32 cellular contexts compared by ENCODE assay signal in genomic region chr19:35340431-35340830, GRCh38. TPM values are rescaled to one million over a fixed set of nuclear protein-coding genes. Genes with fewer than 3 reads are reported as not detected.
"Had no signal": no experiment of that assay in that cellular context is flagged by ENCODE, and none has a peak within 500 bp of the region (broad histone marks: within the 10 kb centered on the region; RNA-seq: fewer than 3 reads in every experiment).

No MANE protein-coding gene starts in this region.

- H3K27me3 ChIP-seq: ascending aorta, body of pancreas, SJCRH30 had no signal

- DNase-seq: activated CD4-positive, alpha-beta memory T cell treated with anti-CD3 and anti-CD28 coated beads for 36 hours; activated CD4-positive, alpha-beta T cell treated with anti-CD3 and anti-CD28 coated beads, Interleukin-2, amount 10 ng/mL, durations not matched to agents 7 days and 5 days; activated CD8-positive, alpha-beta memory T cell treated with anti-CD3 and anti-CD28 coated beads for 24 hours; activated effector memory CD4-positive, alpha-beta T cell treated with anti-CD3 and anti-CD28 coated beads, Interleukin-2, amount 50 U/mL, for 16 hours; activated naive CD4-positive, alpha-beta T cell treated with Interleukin-2 at 50 U/mL for 16 hours; activated naive CD8-positive, alpha-beta T cell treated with anti-CD3 and anti-CD28 coated beads, Interleukin-2, amount 50 U/mL, for 24 hours; activated T-cell treated with anti-CD3 and anti-CD28 coated beads, Interleukin-2, amount 50 U/mL, for 4 hours; amniotic stem cell; body of pancreas; MG63; NCI-H1092 treated with DMSO at 0.1 percent for 48 hours; NCI-H1417 treated with DMSO at 0.1 percent for 48 hours; NCI-H1694; NCI-H2029; NCI-H2107; NCI-H2171 treated with DMSO at 0.1 percent for 48 hours; NCI-H226; NCI-H526; NCI-H82; OCI-M1; RPMI8226; SK-N-SH; SW 1271 had no signal

- H3K9me3 Mint-ChIP-seq: activated CD4-positive, alpha-beta memory T cell treated with anti-CD3 and anti-CD28 coated beads for 36 hours; activated CD4-positive, alpha-beta T cell treated with anti-CD3 and anti-CD28 coated beads, Interleukin-2, amount 10 ng/mL, durations not matched to agents 7 days and 5 days; activated naive CD4-positive, alpha-beta T cell treated with anti-CD3 and anti-CD28 coated beads, Interleukin-2, amount 50 U/mL, for 72 hours; activated naive CD8-positive, alpha-beta T cell treated with anti-CD3 and anti-CD28 coated beads, Interleukin-2, amount 50 U/mL, for 24 hours; activated T-cell treated with anti-CD3 and anti-CD28 coated beads, Interleukin-2, amount 50 U/mL, for 4 hours; T-helper 2 cell treated with Interferon-gamma antibody and Interleukin-4, amounts not matched to agents 5 μg/mL and 100 μg/mL, for 36 hours; WTC11 had no signal

- H3K4me1 ChIP-seq: ascending aorta, body of pancreas, SJCRH30 had no signal

- H3K27ac ChIP-seq: ascending aorta, body of pancreas, SJCRH30 had no signal

- H3K4me1 Mint-ChIP-seq: activated CD4-positive, alpha-beta T cell treated with anti-CD3 and anti-CD28 coated beads, Interleukin-2, amount 10 ng/mL, durations not matched to agents 7 days and 5 days had no signal

- ATAC-seq: activated naive CD4-positive, alpha-beta T cell treated with anti-CD3 and anti-CD28 coated beads, Interleukin-2, amount 50 U/mL, for 72 hours; activated naive CD8-positive, alpha-beta T cell treated with anti-CD3 and anti-CD28 coated beads, Interleukin-2, amount 50 U/mL, for 24 hours; activated T-cell treated with anti-CD3 and anti-CD28 coated beads, Interleukin-2, amount 50 U/mL, for 4 hours; body of pancreas; Panc1; Right ventricle myocardium inferior; WTC11 had no signal

- H3K4me3 Mint-ChIP-seq: activated CD4-positive, alpha-beta memory T cell treated with anti-CD3 and anti-CD28 coated beads for 36 hours; activated CD4-positive, alpha-beta T cell treated with anti-CD3 and anti-CD28 coated beads, Interleukin-2, amount 10 ng/mL, durations not matched to agents 7 days and 5 days; activated naive CD8-positive, alpha-beta T cell treated with anti-CD3 and anti-CD28 coated beads, Interleukin-2, amount 50 U/mL, for 24 hours; activated T-cell treated with anti-CD3 and anti-CD28 coated beads, Interleukin-2, amount 50 U/mL, for 4 hours; T-helper 2 cell treated with Interferon-gamma antibody and Interleukin-4, amounts not matched to agents 5 μg/mL and 100 μg/mL, for 36 hours; WTC11 had no signal

- H3K27ac Mint-ChIP-seq: activated CD4-positive, alpha-beta memory T cell treated with anti-CD3 and anti-CD28 coated beads for 36 hours; activated CD4-positive, alpha-beta T cell treated with anti-CD3 and anti-CD28 coated beads, Interleukin-2, amount 10 ng/mL, durations not matched to agents 7 days and 5 days; activated naive CD4-positive, alpha-beta T cell treated with anti-CD3 and anti-CD28 coated beads, Interleukin-2, amount 50 U/mL, for 72 hours; activated naive CD8-positive, alpha-beta T cell treated with anti-CD3 and anti-CD28 coated beads, Interleukin-2, amount 50 U/mL, for 24 hours; T-helper 2 cell treated with Interferon-gamma antibody and Interleukin-4, amounts not matched to agents 5 μg/mL and 100 μg/mL, for 36 hours; WTC11 had no signal

- H3K9me3 ChIP-seq: ascending aorta, body of pancreas, MG63, SJCRH30, SK-N-SH had no signal

- H3K4me3 ChIP-seq: ascending aorta, body of pancreas, MG63, SJCRH30 had no signal

- H3K36me3 ChIP-seq: ascending aorta, MG63, SJCRH30 had no signal

- H3K36me3 Mint-ChIP-seq: activated CD4-positive, alpha-beta memory T cell treated with anti-CD3 and anti-CD28 coated beads for 36 hours; activated naive CD4-positive, alpha-beta T cell treated with anti-CD3 and anti-CD28 coated beads, Interleukin-2, amount 50 U/mL, for 72 hours; WTC11 had no signal

RNA-seq across cellular contexts. Expression of gene FFAR1, which starts 7.3 kb away (rescaled TPM):
- total RNA-seq: activated CD4-positive, alpha-beta T cell treated with anti-CD3 and anti-CD28 coated beads, Interleukin-2, amount 10 ng/mL, durations not matched to agents 7 days and 5 days; activated T-cell treated with anti-CD3 and anti-CD28 coated beads, Interleukin-2, amount 50 U/mL, for 4 hours; ascending aorta; bronchial epithelial cell; NCI-H460; Right ventricle myocardium inferior; SJCRH30 had no signal

RNA-seq across cellular contexts. Expression of gene CD22, which starts 11.4 kb away (rescaled TPM):
- total RNA-seq: NCI-H460 had no signal

RNA-seq across cellular contexts. Expression of gene FFAR3, which starts 17.8 kb away (rescaled TPM):
- total RNA-seq: activated CD4-positive, alpha-beta T cell treated with anti-CD3 and anti-CD28 coated beads, Interleukin-2, amount 10 ng/mL, durations not matched to agents 7 days and 5 days; ascending aorta; body of pancreas; bronchial epithelial cell; NCI-H460; SJCRH30; WTC11 had no signal

RNA-seq across cellular contexts. Expression of gene GPR42, which starts 30.4 kb away (rescaled TPM):
- total RNA-seq: activated CD4-positive, alpha-beta T cell treated with anti-CD3 and anti-CD28 coated beads, Interleukin-2, amount 10 ng/mL, durations not matched to agents 7 days and 5 days; ascending aorta; body of pancreas; bronchial epithelial cell; NCI-H460; Right ventricle myocardium inferior; SJCRH30; WTC11 had no signal

RNA-seq across cellular contexts. Expression of gene MAG, which starts 48.5 kb away (rescaled TPM):
- total RNA-seq: activated CD4-positive, alpha-beta T cell treated with anti-CD3 and anti-CD28 coated beads, Interleukin-2, amount 10 ng/mL, durations not matched to agents 7 days and 5 days; ascending aorta; bronchial epithelial cell; NCI-H460; Right ventricle myocardium inferior had no signal
